Comparison of ENCODE assay signal across 8 cellular contexts in the genomic region with DNA sequence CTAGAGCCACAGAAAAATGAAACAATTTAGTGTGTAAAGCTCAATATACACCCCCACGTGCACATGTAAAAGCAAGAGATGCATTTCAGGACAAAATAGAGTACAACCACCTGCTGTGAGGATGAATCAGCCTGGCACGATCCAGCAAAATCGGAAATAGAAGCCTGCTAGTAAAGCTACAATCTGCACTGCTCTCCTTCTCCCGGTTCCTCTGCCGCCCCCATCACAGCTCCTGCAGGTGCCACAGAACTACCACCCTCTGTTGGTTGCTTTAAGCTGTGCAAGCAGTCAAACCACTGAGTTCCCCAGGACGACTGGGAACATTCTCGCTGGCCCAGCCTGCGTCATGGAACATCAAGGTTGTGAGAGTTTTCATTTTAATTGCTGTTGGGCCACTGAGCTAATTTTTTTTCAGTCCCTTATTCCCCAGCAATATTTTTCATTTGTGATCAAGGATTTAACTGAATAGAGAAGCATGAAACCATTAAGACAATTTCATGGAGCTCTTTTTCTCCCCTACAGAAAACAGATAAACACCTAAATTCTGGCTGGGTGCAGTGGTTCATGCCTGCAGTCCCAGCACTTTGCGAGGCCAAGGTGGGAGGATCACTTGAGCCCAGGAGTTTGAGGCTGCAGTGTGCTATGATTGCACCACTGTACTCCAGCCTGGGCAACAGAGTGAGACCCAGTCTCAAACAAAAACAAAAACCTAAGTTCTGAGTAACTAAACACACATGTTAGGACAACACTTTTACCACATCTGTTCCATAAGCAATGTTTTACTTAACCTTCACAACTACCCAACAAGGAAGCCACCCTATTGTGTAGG. TPM values are rescaled to one million over a fixed set of nuclear protein-coding genes. Genes with fewer than 3 reads are reported as not detected.
A peak's percentile ranks its signal among the peaks of the same experiment; 100 is the strongest.
DNase-seq lines count a peak whose midpoint lies in the region; ATAC-seq and TF ChIP-seq lines count a peak whose summit lies in the region.

No MANE protein-coding gene starts in this region.

- H3K9me3 ChIP-seq in SJCRH30 (replicated peaks), result no peaks in the 10 kb centered on the region

- no peak overlapping the region for H3K27ac ChIP-seq in SJCRH30

- peak; percentile 76 for TF ChIP-seq CTCF in GM06990 (IDR thresholded peaks at IDR 0.05; ENCODE audit: insufficient read depth, low read length, poor library complexity, severe bottlenecking)

- H3K27me3 ChIP-seq in GM06990 (replicated peaks; ENCODE audit: control insufficient read depth, insufficient read depth, low read length), result peaks cover 2% of the 10 kb centered on the region; the same call in 1 of the 2 replicates
- peaks cover 34% of the 10 kb centered on the region for H3K27me3 ChIP-seq in SJCRH30

- H3K36me3 ChIP-seq in GM06990 (ENCODE audit: control insufficient read depth, insufficient read depth, low read length), result no peaks in the 10 kb centered on the region
- no peaks in the 10 kb centered on the region for H3K36me3 ChIP-seq in SJCRH30

- no peak for DNase-seq in GM06990 (ENCODE audit: extremely low read depth, insufficient read length)
- peak; percentile 73 for DNase-seq in NAMALWA (ENCODE audit: low spot score)
- peak; percentile 31 to 50 for DNase-seq in SJCRH30
- DNase-seq in anterior cingulate cortex (lab: John Stamatoyannopoulos, UW), result peak in 54 of 58 donors; percentile 17 to 89 (median 72)
- peak; percentile 38 for DNase-seq in hepatic stellate cell (ENCODE audit: low spot score)
- peak; percentile 64 for DNase-seq in stimulated activated CD4-positive, alpha-beta T cell treated with anti-CD3 and anti-CD28 coated beads, Interleukin-15, amount 100 ng/mL, for 24 hours

- ATAC-seq in GM19023 (IDR thresholded peaks at IDR 0.05; ENCODE audit: unreplicated experiment), result no peak
- no peak for ATAC-seq in GM19455 (IDR thresholded peaks at IDR 0.05; ENCODE audit: unreplicated experiment)

- no peak overlapping the region for H3K4me3 ChIP-seq in GM06990 (replicated peaks; ENCODE audit: low read depth, low read length)
- H3K4me3 ChIP-seq in SJCRH30, result no peak overlapping the region

- peaks cover 6% of the 10 kb centered on the region for H3K4me1 ChIP-seq in SJCRH30

RNA-seq across cellular contexts. Expression of gene MAPRE3, which starts 47.6 kb away (rescaled TPM):
- 0.51 and 0.57 TPM in 2 replicates for total RNA-seq in SJCRH30 (2014; rRNA removed; shearing (Covaris generic))
